In genomic region chr9:76351006-76351405, GRCh38 we compare ENCODE assay signal across 20 cellular contexts. TPM values are rescaled to one million over a fixed set of nuclear protein-coding genes. Genes with fewer than 3 reads are reported as not detected.
DNase-seq lines count a peak whose midpoint lies in the region; ATAC-seq and TF ChIP-seq lines count a peak whose summit lies in the region.
"Had no signal": no experiment of that assay in that cellular context is flagged by ENCODE, and none has a peak within 500 bp of the region (broad histone marks: within the 10 kb centered on the region; RNA-seq: fewer than 3 reads in every experiment).

No MANE protein-coding gene starts in this region.

- TF ChIP-seq CTCF in OCI-LY1 (IDR thresholded peaks at IDR 0.05; ENCODE audit: low read length) (no peak), GM13977 (IDR thresholded peaks at IDR 0.05; ENCODE audit: extremely low read depth, insufficient read depth, missing control alignments) (no peak), right lobe of liver (IDR thresholded peaks at IDR 0.05) (no peak)

- H3K4me1 Mint-ChIP-seq in stimulated activated naive B cell treated with anti-CD40 and anti-IgM and Interleukin-4, amounts not matched to agents 10 μg/mL and 1 μg/mL and 100 μg/mL, for 72 hours: peaks cover 0 to 11% of the 10 kb centered on the region in 2 donors
- no peaks in the 10 kb centered on the region for H3K4me1 Mint-ChIP-seq in activated naive CD8-positive, alpha-beta T cell treated with anti-CD3 and anti-CD28 coated beads for 36 hours

- H3K9me3 ChIP-seq in OCI-LY1 (ENCODE audit: low read length) (no peaks in the 10 kb centered on the region), right lobe of liver (no peaks in the 10 kb centered on the region)
- H3K9me3 ChIP-seq: BLaER1, HAP-1 had no signal

- H3K36me3 ChIP-seq in OCI-LY1 (ENCODE audit: insufficient read depth, low read length): no peaks in the 10 kb centered on the region
- no peaks in the 10 kb centered on the region for H3K36me3 ChIP-seq in right lobe of liver
- H3K36me3 ChIP-seq: BLaER1, HAP-1 had no signal

- H3K4me3 ChIP-seq in OCI-LY1 (ENCODE audit: low read depth, low read length, poor library complexity, severe bottlenecking) (no peak overlapping the region), right lobe of liver (no peak overlapping the region)
- H3K4me3 ChIP-seq: BLaER1, HAP-1 had no signal

- WGBS in right lobe of liver (ENCODE audit: insufficient coverage, low coverage, low lambda C conversion rate, missing lambda C conversion rate): 50% methylated on average over 3 of the region's 3 CpGs

- peak overlapping the region; percentile 67 for H3K27ac ChIP-seq in OCI-LY1 (ENCODE audit: low read depth, low read length, poor library complexity, severe bottlenecking)
- H3K27ac ChIP-seq in right lobe of liver: no peak overlapping the region
- H3K27ac ChIP-seq: 22Rv1, BLaER1, KMS-11 had no signal

- no peaks in the 10 kb centered on the region for H3K79me2 ChIP-seq in OCI-LY1 (ENCODE audit: insufficient read depth, low read length)

- intact Hi-C loops in right lobe of liver (cut with DNase I): no loop called here

- no peaks in the 10 kb centered on the region for H3K9me2 ChIP-seq in OCI-LY1 (ENCODE audit: low read depth, low read length)

- ATAC-seq in HG03520 (IDR thresholded peaks at IDR 0.05; ENCODE audit: unreplicated experiment) (peak; percentile 51), right lobe of liver (no peak)
- ATAC-seq in stimulated activated naive B cell treated with anti-CD40 and anti-IgM and Interleukin-4, amounts not matched to agents 10 μg/mL and 1 μg/mL and 100 μg/mL, for 72 hours (replicated peaks): peak; percentile 83 to 88
- ATAC-seq: HepG2, Panc1, Right ventricle myocardium inferior, SK-N-SH treated with all-trans-retinoic acid at 6 μM for 48 hours had no signal

- in situ Hi-C loops in GM13977 (cut with MboI; ENCODE audit: low pct_unique_long_range_greater_than_20kb, low sequenced_read_pairs, unreplicated experiment): no loop called here

- H3K4me1 ChIP-seq in OCI-LY1 (ENCODE audit: insufficient read depth, low read length, severe bottlenecking) (peaks cover 36% of the 10 kb centered on the region), right lobe of liver (no peaks in the 10 kb centered on the region)
- H3K4me1 ChIP-seq: BLaER1, HAP-1 had no signal

- no peak for TF ChIP-seq POLR2A in right lobe of liver (IDR thresholded peaks at IDR 0.05)

- peaks cover 11 to 17% of the 10 kb centered on the region in 2 donors for H3K27me3 Mint-ChIP-seq in stimulated activated naive B cell treated with anti-CD40 and anti-IgM and Interleukin-4, amounts not matched to agents 10 μg/mL and 1 μg/mL and 100 μg/mL, for 72 hours
- peaks cover 9% of the 10 kb centered on the region for H3K27me3 Mint-ChIP-seq in activated naive CD8-positive, alpha-beta T cell treated with anti-CD3 and anti-CD28 coated beads for 36 hours

- no peak overlapping the region for H3K9ac ChIP-seq in OCI-LY1 (ENCODE audit: low read length)
- H3K9ac ChIP-seq: BLaER1, KMS-11 had no signal

- H3K36me3 Mint-ChIP-seq in stimulated activated naive B cell treated with anti-CD40 and anti-IgM and Interleukin-4, amounts not matched to agents 10 μg/mL and 1 μg/mL and 100 μg/mL, for 72 hours: peaks cover 3 to 4% of the 10 kb centered on the region in 2 donors
- H3K36me3 Mint-ChIP-seq in activated naive CD8-positive, alpha-beta T cell treated with anti-CD3 and anti-CD28 coated beads for 36 hours: no peaks in the 10 kb centered on the region

- H3K4me3 Mint-ChIP-seq in stimulated activated naive B cell treated with anti-CD40 and anti-IgM and Interleukin-4, amounts not matched to agents 10 μg/mL and 1 μg/mL and 100 μg/mL, for 72 hours: peak overlapping the region in 1 of 2 donors; percentile 54
- no peak overlapping the region for H3K4me3 Mint-ChIP-seq in activated naive CD8-positive, alpha-beta T cell treated with anti-CD3 and anti-CD28 coated beads for 36 hours

- H3K9me3 Mint-ChIP-seq in stimulated activated naive B cell treated with anti-CD40 and anti-IgM and Interleukin-4, amounts not matched to agents 10 μg/mL and 1 μg/mL and 100 μg/mL, for 72 hours: peaks cover 0 to 2% of the 10 kb centered on the region in 2 donors
- no peaks in the 10 kb centered on the region for H3K9me3 Mint-ChIP-seq in activated naive CD8-positive, alpha-beta T cell treated with anti-CD3 and anti-CD28 coated beads for 36 hours

- H4K20me1 ChIP-seq in OCI-LY1 (ENCODE audit: insufficient read depth, low read length): no peaks in the 10 kb centered on the region
- H4K20me1 ChIP-seq: BLaER1 had no signal

- no peaks in the 10 kb centered on the region for H3K27me3 ChIP-seq in OCI-LY1 (ENCODE audit: insufficient read depth, low read length)
- no peaks in the 10 kb centered on the region for H3K27me3 ChIP-seq in right lobe of liver
- H3K27me3 ChIP-seq: BLaER1 had no signal

- DNase-seq in NOMO-1 treated with DMSO at 0.1 percent for 48 hours (lab: John Stamatoyannopoulos, UW; ENCODE audit: unreplicated experiment) (peak; percentile 7), NOMO-1 (lab: John Stamatoyannopoulos, UW; ENCODE audit: unreplicated experiment in 2 of 2) (no peak), GM13977 (ENCODE audit: low spot score) (no peak), right lobe of liver (no peak)
- DNase-seq in stimulated activated naive B cell treated with anti-CD40 and anti-IgM and Interleukin-4, amounts not matched to agents 10 μg/mL and 1 μg/mL and 100 μg/mL, for 72 hours: no peak
- no peak for DNase-seq in activated naive CD8-positive, alpha-beta T cell treated with anti-CD3 and anti-CD28 coated beads for 36 hours
- DNase-seq: DMS153, NCI-H1417, NCI-H2029, NCI-H510A treated with DMSO at 0.1 percent for 48 hours had no signal

- H3F3A ChIP-seq in OCI-LY1 (ENCODE audit: insufficient read depth, low read length): no peaks in the 10 kb centered on the region

- peak overlapping the region; percentile 90 for H3K27ac Mint-ChIP-seq in stimulated activated naive B cell treated with anti-CD40 and anti-IgM and Interleukin-4, amounts not matched to agents 10 μg/mL and 1 μg/mL and 100 μg/mL, for 72 hours
- H3K27ac Mint-ChIP-seq in activated naive CD8-positive, alpha-beta T cell treated with anti-CD3 and anti-CD28 coated beads for 36 hours: no peak overlapping the region

- H2AFZ ChIP-seq in OCI-LY1 (ENCODE audit: low read length): no peak overlapping the region

- peak overlapping the region; percentile 4; the same call in 1 of the 2 replicates for H3K4me2 ChIP-seq in OCI-LY1 (ENCODE audit: low read length)
- H3K4me2 ChIP-seq: BLaER1, KMS-11 had no signal

RNA-seq across cellular contexts. Expression of gene RFK, which starts 43.2 kb away (rescaled TPM):
- total RNA-seq in activated naive CD8-positive, alpha-beta T cell treated with anti-CD3 and anti-CD28 coated beads for 36 hours: 10 to 100 TPM; 11.3 to 11.9 TPM
- total RNA-seq in right lobe of liver: 10 to 100 TPM; 11.1 to 25.2 (median 19.7) TPM

Comparison
In these comparisons a context has a peak if more than half of its experiments do, and no peak if none do; other contexts are left out.
1. ATAC-seq: peak in HG03520 (single experiment) and stimulated activated naive B cell treated with anti-CD40 and anti-IgM and Interleukin-4, amounts not matched to agents 10 μg/mL and 1 μg/mL and 100 μg/mL, for 72 hours (2 of 2); none in right lobe of liver (0 of 4).